In the genomic region with DNA sequence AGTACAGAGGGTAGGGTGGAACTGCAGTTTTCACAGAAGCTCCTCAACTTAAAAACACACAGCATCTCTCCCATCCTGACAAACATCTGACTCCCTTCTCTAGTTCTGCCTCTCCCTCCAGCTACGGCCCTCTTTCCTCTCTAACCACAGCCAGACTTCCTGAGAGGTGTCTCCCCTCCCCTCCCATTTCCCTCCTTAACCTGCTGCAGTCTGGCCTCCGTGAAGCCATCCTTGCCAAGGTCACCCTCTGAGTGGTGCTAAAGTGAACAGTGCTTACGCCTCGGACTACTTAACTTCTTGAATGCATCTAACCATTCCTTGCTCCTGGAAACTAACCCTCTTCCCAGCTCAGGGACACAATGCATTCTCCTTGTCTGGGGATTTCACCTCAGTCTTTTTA, we compare ENCODE assay signal across 19 cellular contexts. TPM values are rescaled to one million over a fixed set of nuclear protein-coding genes. Genes with fewer than 3 reads are reported as not detected.
A peak's percentile ranks its signal among the peaks of the same experiment; 100 is the strongest.
DNase-seq lines count a peak whose midpoint lies in the region; FAIRE-seq lines count a peak whose summit lies in the region.
"Had no signal": no experiment of that assay in that cellular context is flagged by ENCODE, and none has a peak within 500 bp of the region (broad histone marks: within the 10 kb centered on the region; RNA-seq: fewer than 3 reads in every experiment).

No MANE protein-coding gene starts in this region.

- no peaks in the 10 kb centered on the region for H3K36me3 ChIP-seq in CD4-positive, alpha-beta memory T cell (ENCODE audit: insufficient read depth, low read length)

- H3K4me3 ChIP-seq in CD4-positive, alpha-beta memory T cell (ENCODE audit: low read length in 2 of 2), result no peak overlapping the region

- peaks cover 20% of the 10 kb centered on the region for H3K4me1 ChIP-seq in CD4-positive, alpha-beta memory T cell (ENCODE audit: insufficient read depth, low read length)

- no peaks in the 10 kb centered on the region for H3K9me3 ChIP-seq in CD4-positive, alpha-beta memory T cell (ENCODE audit: control insufficient read depth in 1 of 2, low read length in 2 of 2)

- intact Hi-C loops in CD4-positive, alpha-beta memory T cell (cut with micrococcal nuclease), result no loop called here

- no peak for DNase-seq in CD4-positive, alpha-beta memory T cell
- peak; percentile 66 for DNase-seq in GDM1 (lab: John Stamatoyannopoulos, UW)
- peak; percentile 51 for DNase-seq in UCSD-AML1 (lab: John Stamatoyannopoulos, UW; ENCODE audit: unreplicated experiment)
- peak; percentile 52 for DNase-seq in pulmonary artery endothelial cell (ENCODE audit: low read depth, low spot score)
- no peak for DNase-seq in activated T-cell treated with anti-CD3 and anti-CD28 coated beads, Interleukin-2, amount 50 U/mL, for 48 hours
- no peak for DNase-seq in T-helper 2 cell treated with Interferon-gamma antibody and Interleukin-4, amounts not matched to agents 5 μg/mL and 100 μg/mL, for 36 hours (ENCODE audit: low spot score)
- DNase-seq in HTR-8/SVneo (ENCODE audit: insufficient read length, low spot score), result no peak
- DNase-seq: ACHN, DMS79 treated with DMSO at 0.1 percent for 48 hours, NCI-H1092 treated with DMSO at 0.1 percent for 48 hours, NCI-H146, NCI-H2029 treated with DMSO at 0.1 percent for 48 hours, NCI-H2171, NCI-H526 had no signal

- FAIRE-seq in HTR-8/SVneo (lab: Jason Lieb, UNC), result no peak
- FAIRE-seq: H1, HepG2 had no signal

- H3K4me1 Mint-ChIP-seq in CD4-positive, alpha-beta memory T cell, result peaks cover 12 to 24% (median 16%) of the 10 kb centered on the region in 4 donors
- peaks cover 4% of the 10 kb centered on the region for H3K4me1 Mint-ChIP-seq in T-helper 2 cell treated with Interferon-gamma antibody and Interleukin-4, amounts not matched to agents 5 μg/mL and 100 μg/mL, for 36 hours (ENCODE audit: low read depth)

- no peaks in the 10 kb centered on the region for H3K27me3 Mint-ChIP-seq in CD4-positive, alpha-beta memory T cell
- H3K27me3 Mint-ChIP-seq in T-helper 2 cell treated with Interferon-gamma antibody and Interleukin-4, amounts not matched to agents 5 μg/mL and 100 μg/mL, for 36 hours (ENCODE audit: low read depth), result peaks cover 18% of the 10 kb centered on the region

- CTCF ChIA-PET in CD4-positive, alpha-beta memory T cell (lab: Charles Lee; ENCODE audit: partially characterized antibody), result interaction anchor here (0.6 kb wide), 1 partner anchor 48 kb away, joined by 3 read pairs; no protein-coding TSS in a partner anchor

- POLR2A ChIA-PET in CD4-positive, alpha-beta memory T cell (lab: Charles Lee; ENCODE audit: partially characterized antibody), result interaction anchor here (0.7 to 1.2 kb wide), 2 partner anchors 19 to 24 kb away, joined by 3 read pairs; no protein-coding TSS in a partner anchor

- H3K36me3 Mint-ChIP-seq in CD4-positive, alpha-beta memory T cell, result no peaks in the 10 kb centered on the region
- no peaks in the 10 kb centered on the region for H3K36me3 Mint-ChIP-seq in T-helper 2 cell treated with Interferon-gamma antibody and Interleukin-4, amounts not matched to agents 5 μg/mL and 100 μg/mL, for 36 hours (ENCODE audit: low read depth)

- peak overlapping the region in 7 of 8 donors; percentile 41 to 67 (median 54) for H3K4me3 Mint-ChIP-seq in CD4-positive, alpha-beta memory T cell
- no peak overlapping the region for H3K4me3 Mint-ChIP-seq in T-helper 2 cell treated with Interferon-gamma antibody and Interleukin-4, amounts not matched to agents 5 μg/mL and 100 μg/mL, for 36 hours

- H3K27me3 ChIP-seq in CD4-positive, alpha-beta memory T cell (ENCODE audit: insufficient read depth, low read length), result no peaks in the 10 kb centered on the region

- H3K9me3 Mint-ChIP-seq in CD4-positive, alpha-beta memory T cell, result no peaks in the 10 kb centered on the region
- H3K9me3 Mint-ChIP-seq in T-helper 2 cell treated with Interferon-gamma antibody and Interleukin-4, amounts not matched to agents 5 μg/mL and 100 μg/mL, for 36 hours, result no peaks in the 10 kb centered on the region

- no peak overlapping the region for H3K27ac ChIP-seq in CD4-positive, alpha-beta memory T cell (ENCODE audit: low read depth, low read length)
- H3K27ac ChIP-seq: C4-2B, KMS-11 had no signal

- H3K27ac Mint-ChIP-seq in CD4-positive, alpha-beta memory T cell, result peak overlapping the region in 5 of 7 donors; percentile 35 to 86 (median 67)
- H3K27ac Mint-ChIP-seq in T-helper 2 cell treated with Interferon-gamma antibody and Interleukin-4, amounts not matched to agents 5 μg/mL and 100 μg/mL, for 36 hours, result no peak overlapping the region

RNA-seq across cellular contexts. Expression of a gene that starts 53.3 kb away (rescaled TPM):
- 1 to 10 TPM; 7.8 to 8.4 TPM for total RNA-seq in CD4-positive, alpha-beta memory T cell
- polyA plus RNA-seq in CD4-positive, alpha-beta memory T cell, result under 1 TPM in 1 of 2 donors, not detected in 1; 0.20 TPM
- total RNA-seq in pulmonary artery endothelial cell, result 0.20 and 0.53 TPM in 2 replicates
- total RNA-seq: HepG2, MCF 10A had no signal
- polyA plus RNA-seq: HepG2 had no signal

Comparison
In these comparisons a context has a peak if more than half of its experiments do, and no peak if none do; other contexts are left out.
1. DNase-seq: peak in GDM1 (single experiment), UCSD-AML1 (single experiment) and pulmonary artery endothelial cell (single experiment); none in CD4-positive, alpha-beta memory T cell (0 of 5), activated T-cell treated with anti-CD3 and anti-CD28 coated beads, Interleukin-2, amount 50 U/mL, for 48 hours (0 of 2), T-helper 2 cell treated with Interferon-gamma antibody and Interleukin-4, amounts not matched to agents 5 μg/mL and 100 μg/mL, for 36 hours (single experiment) and HTR-8/SVneo (single experiment).